ENCODE assay signal across 19 cellular contexts in the genomic region with DNA sequence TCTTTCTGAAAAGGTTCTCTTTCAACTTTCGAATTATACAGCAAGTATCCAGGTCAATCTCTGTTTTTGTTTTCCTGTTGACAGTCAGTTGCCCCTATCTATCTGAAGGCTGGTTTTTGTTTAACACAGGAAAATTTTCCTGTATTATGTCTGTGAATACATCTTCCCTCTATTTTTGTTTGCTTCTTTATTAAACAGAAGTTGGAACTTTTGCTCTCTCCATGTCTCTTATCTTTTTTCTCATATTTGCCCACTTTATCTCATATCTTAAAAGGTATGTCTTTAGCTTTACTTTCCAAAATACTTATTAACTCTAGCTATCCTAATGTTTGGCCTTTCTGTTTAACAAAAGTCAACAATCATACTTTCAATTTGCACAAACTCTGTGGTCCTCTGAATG.
DNase-seq lines count a peak whose midpoint lies in the region; ATAC-seq, FAIRE-seq and TF ChIP-seq lines count a peak whose summit lies in the region.
"Had no signal": no experiment of that assay in that cellular context is flagged by ENCODE, and none has a peak within 500 bp of the region (broad histone marks: within the 10 kb centered on the region; RNA-seq: fewer than 3 reads in every experiment).

No MANE protein-coding gene starts in this region.

- TF ChIP-seq CTCF in Caco-2 (IDR thresholded peaks at IDR 0.05; ENCODE audit: insufficient read depth in 1 of 2, low read depth in 1 of 2, low read length in 1 of 2, severe bottlenecking in 1 of 2, unreplicated experiment in 1 of 2) (no peak), ovary (IDR thresholded peaks at IDR 0.05) (no peak)

- no peaks in the 10 kb centered on the region for H3K9me3 Mint-ChIP-seq in activated naive CD8-positive, alpha-beta T cell treated with anti-CD3 and anti-CD28 coated beads, Interleukin-2, amount 50 U/mL, for 24 hours
- H3K9me3 Mint-ChIP-seq in activated naive CD8-positive, alpha-beta T cell treated with anti-CD3 and anti-CD28 coated beads for 36 hours: no peaks in the 10 kb centered on the region
- H3K9me3 Mint-ChIP-seq in Caco-2 (ENCODE audit: unreplicated experiment): no peaks in the 10 kb centered on the region
- H3K9me3 Mint-ChIP-seq: CD4-positive, alpha-beta T cell; H9; IgD-negative memory B cell had no signal

- peaks cover 17% of the 10 kb centered on the region for H3K36me3 Mint-ChIP-seq in activated naive CD8-positive, alpha-beta T cell treated with anti-CD3 and anti-CD28 coated beads, Interleukin-2, amount 50 U/mL, for 24 hours (ENCODE audit: low read depth)
- peaks cover 9% of the 10 kb centered on the region for H3K36me3 Mint-ChIP-seq in activated naive CD8-positive, alpha-beta T cell treated with anti-CD3 and anti-CD28 coated beads for 36 hours
- peaks cover 22% of the 10 kb centered on the region for H3K36me3 Mint-ChIP-seq in Caco-2 (ENCODE audit: insufficient read depth, unreplicated experiment)

- CTCF ChIA-PET in Caco-2 (lab: Charles Lee): interaction anchor here (0.5 to 0.9 kb wide), 3 partner anchors 18 to 156 kb away, joined by 3 to 6 read pairs (median 4); no protein-coding TSS in a partner anchor

- POLR2A ChIA-PET in Caco-2 (lab: Charles Lee): no interaction called here

- no peak for ATAC-seq in activated naive CD8-positive, alpha-beta T cell treated with anti-CD3 and anti-CD28 coated beads, Interleukin-2, amount 50 U/mL, for 24 hours
- ATAC-seq in GM18511 (IDR thresholded peaks at IDR 0.05; ENCODE audit: unreplicated experiment): no peak

- H3K27me3 ChIP-seq in Caco-2 (replicated peaks; ENCODE audit: control insufficient read depth, insufficient read depth, low read length): no peaks in the 10 kb centered on the region
- no peaks in the 10 kb centered on the region for H3K27me3 ChIP-seq in ovary
- H3K27me3 ChIP-seq: BE2C had no signal

- WGBS in ovary, 3 donors: 94 to 100% (median 95%) methylated on average over 1 of the region's 1 CpG

- H3K4me1 ChIP-seq in Caco-2: peaks cover 28% of the 10 kb centered on the region
- H3K4me1 ChIP-seq in ovary (ENCODE audit: insufficient read depth): no peaks in the 10 kb centered on the region
- H3K4me1 ChIP-seq: BE2C had no signal

- H3K36me3 ChIP-seq in Caco-2 (ENCODE audit: control insufficient read depth, insufficient read depth, low read length): no peaks in the 10 kb centered on the region
- H3K36me3 ChIP-seq in ovary: no peaks in the 10 kb centered on the region

- intact Hi-C loops in Caco-2 (cut with micrococcal nuclease; ENCODE audit: unreplicated experiment): loop anchor here (5.0 kb wide), 1 partner anchor 93 kb away; a partner anchor contains a TSS
- intact Hi-C loops in ovary (cut with DNase I): no loop called here

- H3K27ac Mint-ChIP-seq in activated naive CD8-positive, alpha-beta T cell treated with anti-CD3 and anti-CD28 coated beads, Interleukin-2, amount 50 U/mL, for 24 hours: peak overlapping the region; percentile 44
- no peak overlapping the region for H3K27ac Mint-ChIP-seq in activated naive CD8-positive, alpha-beta T cell treated with anti-CD3 and anti-CD28 coated beads for 36 hours
- no peak overlapping the region for H3K27ac Mint-ChIP-seq in Caco-2 (ENCODE audit: unreplicated experiment)
- H3K27ac Mint-ChIP-seq: CD4-positive, alpha-beta T cell; H9; IgD-negative memory B cell had no signal

- DNase-seq in activated naive CD8-positive, alpha-beta T cell treated with anti-CD3 and anti-CD28 coated beads, Interleukin-2, amount 50 U/mL, for 24 hours: no peak
- no peak for DNase-seq in activated naive CD8-positive, alpha-beta T cell treated with anti-CD3 and anti-CD28 coated beads for 36 hours
- DNase-seq in Caco-2: no peak
- DNase-seq in GM19239 (ENCODE audit: insufficient read length, low spot score): no peak
- no peak for DNase-seq in SK-N-DZ (ENCODE audit: low spot score)
- DNase-seq in ovary: no peak
- DNase-seq: ACHN; BE2C; C1 segment of cervical spinal cord; CD4-positive, alpha-beta T cell; DMS79 treated with DMSO at 0.1 percent for 48 hours; GF-D8; H9 had no signal

- H3K4me3 Mint-ChIP-seq in activated naive CD8-positive, alpha-beta T cell treated with anti-CD3 and anti-CD28 coated beads, Interleukin-2, amount 50 U/mL, for 24 hours: no peak overlapping the region
- no peak overlapping the region for H3K4me3 Mint-ChIP-seq in activated naive CD8-positive, alpha-beta T cell treated with anti-CD3 and anti-CD28 coated beads for 36 hours
- H3K4me3 Mint-ChIP-seq in Caco-2 (ENCODE audit: unreplicated experiment): peak overlapping the region; percentile 35
- H3K4me3 Mint-ChIP-seq: CD4-positive, alpha-beta T cell; H9; IgD-negative memory B cell had no signal

- no peak for TF ChIP-seq EP300 in ovary (IDR thresholded peaks at IDR 0.05)

- FAIRE-seq in GM19239 (lab: Jason Lieb, UNC) (peak; percentile 49), islet of Langerhans (lab: Jason Lieb, UNC) (peak; percentile 13)
- FAIRE-seq: A204.1, H1, HTR-8/SVneo had no signal

- no peaks in the 10 kb centered on the region for H3K27me3 Mint-ChIP-seq in activated naive CD8-positive, alpha-beta T cell treated with anti-CD3 and anti-CD28 coated beads, Interleukin-2, amount 50 U/mL, for 24 hours
- H3K27me3 Mint-ChIP-seq in activated naive CD8-positive, alpha-beta T cell treated with anti-CD3 and anti-CD28 coated beads for 36 hours: no peaks in the 10 kb centered on the region
- no peaks in the 10 kb centered on the region for H3K27me3 Mint-ChIP-seq in Caco-2 (ENCODE audit: insufficient read depth, unreplicated experiment)
- H3K27me3 Mint-ChIP-seq: CD4-positive, alpha-beta T cell; IgD-negative memory B cell had no signal

- H3K9me3 ChIP-seq in Caco-2: no peaks in the 10 kb centered on the region
- H3K9me3 ChIP-seq in ovary: no peaks in the 10 kb centered on the region
- H3K9me3 ChIP-seq: BE2C had no signal

- no peak for TF ChIP-seq POLR2A in ovary (IDR thresholded peaks at IDR 0.05)

- BruUV-seq in Caco-2 (replicated peaks; lab: Mats Ljungman, UMichigan): no TSS peak

- peaks cover 3% of the 10 kb centered on the region for H3K4me1 Mint-ChIP-seq in activated naive CD8-positive, alpha-beta T cell treated with anti-CD3 and anti-CD28 coated beads, Interleukin-2, amount 50 U/mL, for 24 hours
- peaks cover 2% of the 10 kb centered on the region for H3K4me1 Mint-ChIP-seq in activated naive CD8-positive, alpha-beta T cell treated with anti-CD3 and anti-CD28 coated beads for 36 hours
- peaks cover 22% of the 10 kb centered on the region for H3K4me1 Mint-ChIP-seq in Caco-2 (ENCODE audit: low read depth, unreplicated experiment)
- H3K4me1 Mint-ChIP-seq: H9 had no signal

- H3K4me3 ChIP-seq in Caco-2 (ENCODE audit: low read depth, low read length): no peak overlapping the region
- no peak overlapping the region for H3K4me3 ChIP-seq in ovary

- H3K27ac ChIP-seq in ovary: no peak overlapping the region
